ENCODE assay signal across 20 cellular contexts in the genomic region with DNA sequence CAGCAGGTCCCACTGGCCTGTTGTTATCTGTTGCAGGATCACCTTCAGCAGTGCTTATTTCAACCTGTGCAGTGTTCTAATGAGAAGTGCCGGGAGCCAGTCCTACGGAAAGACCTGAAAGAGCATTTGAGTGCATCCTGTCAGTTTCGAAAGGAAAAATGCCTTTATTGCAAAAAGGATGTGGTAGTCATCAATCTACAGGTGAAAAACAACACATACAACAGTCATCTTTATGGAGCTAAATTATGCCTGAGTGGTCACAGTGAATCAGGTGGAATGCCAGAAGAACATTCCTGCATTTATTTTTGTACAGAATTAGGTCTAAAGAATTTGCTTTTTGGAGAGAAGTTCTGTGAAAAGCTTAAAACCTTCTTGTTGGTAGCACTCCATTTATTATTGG. TPM values are rescaled to one million over a fixed set of nuclear protein-coding genes. Genes with fewer than 3 reads are reported as not detected.
DNase-seq lines count a peak whose midpoint lies in the region; ATAC-seq, FAIRE-seq and TF ChIP-seq lines count a peak whose summit lies in the region.
"Had no signal": no experiment of that assay in that cellular context is flagged by ENCODE, and none has a peak within 500 bp of the region (broad histone marks: within the 10 kb centered on the region; RNA-seq: fewer than 3 reads in every experiment).

No MANE protein-coding gene starts in this region.

- POLR2A ChIA-PET in MCF 10A (lab: Yijun Ruan, JAX) = interaction anchor here (0.9 to 2.3 kb wide), 10 partner anchors 9 to 102 kb away, joined by 3 to 10 read pairs (median 4); no protein-coding TSS in a partner anchor

- TF ChIP-seq POLR2A in breast epithelium (IDR thresholded peaks at IDR 0.05) = no peak

- H3K4me1 ChIP-seq in breast epithelium (no peaks in the 10 kb centered on the region), astrocyte (ENCODE audit: insufficient read depth, low read length) (peaks cover 11% of the 10 kb centered on the region)
- H3K4me1 ChIP-seq: left ventricle myocardium inferior, upper lobe of right lung had no signal

- no peak overlapping the region for H2AFZ ChIP-seq in astrocyte (ENCODE audit: low read depth, low read length)

- BruUV-seq in MCF 10A (replicated peaks; lab: Mats Ljungman, UMichigan) = no TSS peak

- peaks cover 4% of the 10 kb centered on the region for H3K36me3 Mint-ChIP-seq in MCF 10A (ENCODE audit: insufficient read depth, unreplicated experiment)
- peaks cover 7% of the 10 kb centered on the region for H3K36me3 Mint-ChIP-seq in astrocyte (ENCODE audit: low read depth, unreplicated experiment)
- H3K36me3 Mint-ChIP-seq in memory B cell = peaks cover 24% of the 10 kb centered on the region

- CTCF ChIA-PET in MCF 10A (lab: Yijun Ruan, JAX) = interaction anchor here (0.6 to 6.9 kb wide), 5 partner anchors 11 to 276 kb away, joined by 3 to 65 read pairs (median 3); no protein-coding TSS in a partner anchor

- H3K27ac Mint-ChIP-seq in MCF 10A (ENCODE audit: low read depth, unreplicated experiment) (peak overlapping the region; percentile 70), astrocyte (ENCODE audit: unreplicated experiment) (no peak overlapping the region), memory B cell (peak overlapping the region; percentile 69)
- H3K27ac Mint-ChIP-seq: HFFc6 had no signal

- H3K4me3 ChIP-seq in breast epithelium (no peak overlapping the region), astrocyte (ENCODE audit: insufficient read depth, low read depth, low read length) (no peak overlapping the region)
- H3K4me3 ChIP-seq: left ventricle myocardium inferior, smooth muscle cell, upper lobe of right lung had no signal

- TF ChIP-seq CTCF in MCF 10A (IDR thresholded peaks at IDR 0.05; ENCODE audit: unreplicated experiment) = no peak
- no peak for TF ChIP-seq CTCF in breast epithelium (IDR thresholded peaks at IDR 0.05)
- no peak for TF ChIP-seq CTCF in astrocyte (IDR thresholded peaks at IDR 0.05; ENCODE audit: insufficient read depth, low read depth, low read length)

- no peak for ATAC-seq in memory B cell (ENCODE audit: low read depth)
- no peak for ATAC-seq in HG02763 (IDR thresholded peaks at IDR 0.05; ENCODE audit: unreplicated experiment)
- ATAC-seq in HG02571 (IDR thresholded peaks at IDR 0.05; ENCODE audit: unreplicated experiment) = no peak
- no peak for ATAC-seq in GM18907 (IDR thresholded peaks at IDR 0.05; ENCODE audit: unreplicated experiment)
- ATAC-seq: upper lobe of right lung had no signal

- H3K4me2 ChIP-seq in astrocyte (ENCODE audit: low read length) = peak overlapping the region; percentile 12
- H3K4me2 ChIP-seq: smooth muscle cell had no signal

- H3K27me3 Mint-ChIP-seq in MCF 10A (ENCODE audit: insufficient read depth, unreplicated experiment) (no peaks in the 10 kb centered on the region), astrocyte (ENCODE audit: low read depth, unreplicated experiment) (no peaks in the 10 kb centered on the region), memory B cell (no peaks in the 10 kb centered on the region)

- H3K27ac ChIP-seq in breast epithelium = no peak overlapping the region
- no peak overlapping the region for H3K27ac ChIP-seq in astrocyte (ENCODE audit: low read depth, low read length)
- H3K27ac ChIP-seq: left ventricle myocardium inferior, upper lobe of right lung had no signal

- intact Hi-C loops in MCF 10A (cut with micrococcal nuclease) = no loop called here
- intact Hi-C loops in breast epithelium (cut with DNase I; ENCODE audit: low total_unique reads) = no loop called here

- H3K4me3 Mint-ChIP-seq in MCF 10A (ENCODE audit: unreplicated experiment) = peak overlapping the region; percentile 28
- H3K4me3 Mint-ChIP-seq in astrocyte (ENCODE audit: unreplicated experiment) = no peak overlapping the region
- no peak overlapping the region for H3K4me3 Mint-ChIP-seq in memory B cell
- H3K4me3 Mint-ChIP-seq: HFFc6 had no signal

- no peaks in the 10 kb centered on the region for H3K79me2 ChIP-seq in astrocyte (ENCODE audit: insufficient read depth, low read length)

- no peak for FAIRE-seq in astrocyte (lab: Jason Lieb, UNC)
- FAIRE-seq: HTR-8/SVneo, RCC 7860 had no signal

- H4K20me1 ChIP-seq in astrocyte (ENCODE audit: insufficient read depth, low read length) = peaks cover 8% of the 10 kb centered on the region

- H3K27me3 ChIP-seq in breast epithelium (no peaks in the 10 kb centered on the region), astrocyte (ENCODE audit: insufficient read depth, low read length) (no peaks in the 10 kb centered on the region)
- H3K27me3 ChIP-seq: upper lobe of right lung had no signal

- H3K36me3 ChIP-seq in breast epithelium = no peaks in the 10 kb centered on the region
- H3K36me3 ChIP-seq in astrocyte (ENCODE audit: insufficient read depth, low read length) = peaks cover 6% of the 10 kb centered on the region

- H3K9me3 Mint-ChIP-seq in MCF 10A (ENCODE audit: unreplicated experiment) (no peaks in the 10 kb centered on the region), astrocyte (ENCODE audit: unreplicated experiment) (no peaks in the 10 kb centered on the region), memory B cell (no peaks in the 10 kb centered on the region)
- H3K9me3 Mint-ChIP-seq: HFFc6 had no signal

- DNase-seq in MCF 10A (ENCODE audit: unreplicated experiment) (no peak), breast epithelium (ENCODE audit: low spot score in 2 of 2) (no peak), astrocyte (ENCODE audit: low read depth) (peak; percentile 49), memory B cell (ENCODE audit: low spot score in 2 of 2) (no peak), ureter (ENCODE audit: low spot score) (no peak)
- DNase-seq: activated CD4-positive, alpha-beta T cell treated with anti-CD3 and anti-CD28 coated beads, Interleukin-2, amount 50 U/mL, for 4 hours; activated T-cell treated with anti-CD3 and anti-CD28 coated beads, Interleukin-2, amount 50 U/mL, for 48 hours; cortex of kidney; EL; HFFc6; left ventricle myocardium inferior; NCI-H2227 treated with DMSO at 0.1 percent for 48 hours; posterior cingulate gyrus; upper lobe of right lung had no signal

- no peak overlapping the region for H3K9ac ChIP-seq in astrocyte (ENCODE audit: low read length)

- H3K9me3 ChIP-seq in breast epithelium (no peaks in the 10 kb centered on the region), astrocyte (ENCODE audit: insufficient read depth, low read depth, low read length) (no peaks in the 10 kb centered on the region)
- H3K9me3 ChIP-seq: left ventricle myocardium inferior, upper lobe of right lung had no signal

- H3K4me1 Mint-ChIP-seq in MCF 10A (ENCODE audit: insufficient read depth, unreplicated experiment) = peaks cover 34% of the 10 kb centered on the region
- H3K4me1 Mint-ChIP-seq in astrocyte (ENCODE audit: low read depth, unreplicated experiment) = peaks cover 11% of the 10 kb centered on the region
- peaks cover 11% of the 10 kb centered on the region for H3K4me1 Mint-ChIP-seq in memory B cell

RNA-seq across cellular contexts. Expression of gene TRAF5, which starts 33.2 kb away (rescaled TPM):
- total RNA-seq in MCF 10A (2022) (16.0 and 17.8 TPM in 2 replicates), breast epithelium (10 to 100 TPM; 10.9 to 28.8 (median 21.8) TPM), astrocyte (14.4 and 18.8 TPM in 2 replicates), ureter (36.3 TPM)
